In the genomic region with DNA sequence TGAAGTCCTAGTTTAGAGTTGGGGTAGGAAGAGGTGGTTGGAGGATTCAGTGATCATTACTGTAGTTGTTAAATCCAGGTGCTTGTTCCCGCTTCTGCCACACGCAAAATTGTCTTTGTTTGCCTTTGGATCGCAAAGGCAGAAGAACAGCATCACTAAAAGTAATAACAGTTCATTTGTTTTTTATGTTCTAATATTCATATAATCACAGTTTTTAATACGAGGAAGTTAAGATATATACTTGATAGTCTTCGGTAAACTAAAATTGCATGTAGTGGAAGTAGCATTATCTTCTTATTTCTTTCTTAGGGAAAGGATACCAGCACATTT, we compare ENCODE assay signal across 8 cellular contexts.
DNase-seq lines count a peak whose midpoint lies in the region; TF ChIP-seq lines count a peak whose summit lies in the region.

No MANE protein-coding gene starts in this region.

- peaks cover 67% of the 10 kb centered on the region for H3K79me2 ChIP-seq in Loucy (ENCODE audit: insufficient read depth, low read length)

- H3F3A ChIP-seq in Loucy (ENCODE audit: low read depth): no peaks in the 10 kb centered on the region

- TF ChIP-seq CTCF in Loucy (conservative IDR thresholded peaks at IDR 0.05; ENCODE audit: low read length): no peak

- H3K36me3 ChIP-seq in Loucy (ENCODE audit: insufficient read depth, low read length): no peaks in the 10 kb centered on the region
- no peaks in the 10 kb centered on the region for H3K36me3 ChIP-seq in duodenal mucosa (ENCODE audit: control insufficient read depth in 1 of 2, insufficient read depth in 2 of 2, low read length in 2 of 2)
- H3K36me3 ChIP-seq in neuron (ENCODE audit: insufficient read depth, low read length): no peaks in the 10 kb centered on the region

- H3K27me3 ChIP-seq in Loucy (ENCODE audit: insufficient read depth, low read length, poor library complexity, severe bottlenecking) (no peaks in the 10 kb centered on the region), duodenal mucosa (ENCODE audit: control insufficient read depth in 1 of 2, insufficient read depth in 2 of 2, low read length in 2 of 2) (no peaks in the 10 kb centered on the region), neuron (ENCODE audit: insufficient read depth, low read length) (no peaks in the 10 kb centered on the region)

- H3K4me2 ChIP-seq in Loucy (ENCODE audit: low read depth, low read length, poor library complexity, severe bottlenecking): peak overlapping the region; percentile 89

- peaks cover 36% of the 10 kb centered on the region for H3K4me1 ChIP-seq in Loucy (ENCODE audit: insufficient read depth, low read length, poor library complexity, severe bottlenecking)
- H3K4me1 ChIP-seq in duodenal mucosa (ENCODE audit: control insufficient read depth in 1 of 2, insufficient read depth in 2 of 2, low read length in 2 of 2): peaks cover 24 to 33% of the 10 kb centered on the region in 2 donors
- peaks cover 20% of the 10 kb centered on the region for H3K4me1 ChIP-seq in neuron (ENCODE audit: insufficient read depth, low read length)

- DNase-seq in DMS53 treated with DMSO at 0.1 percent for 48 hours (lab: John Stamatoyannopoulos, UW; ENCODE audit: unreplicated experiment) (peak; percentile 83), DMS53 (lab: John Stamatoyannopoulos, UW) (no peak), NCI-H345 (lab: John Stamatoyannopoulos, UW) (no peak), cerebellar nuclear complex (lab: John Stamatoyannopoulos, UW) (no peak)
- DNase-seq in stimulated activated CD4-positive, alpha-beta T cell treated with anti-CD3 and anti-CD28 coated beads, Interleukin-12 subunit alpha, Interleukin-12 subunit beta, amount 100 ng/mL, for 4 hours: no peak

- peak overlapping the region; percentile 37 for H3K27ac ChIP-seq in duodenal mucosa (ENCODE audit: low read depth, low read length)

- H3K9ac ChIP-seq in Loucy (ENCODE audit: low read depth, low read length, poor library complexity, severe bottlenecking) (peak overlapping the region; percentile 87), duodenal mucosa (ENCODE audit: low read depth in 1 of 2, low read length in 2 of 2) (peak overlapping the region; percentile 85 to 90)

- H2AFZ ChIP-seq in Loucy (ENCODE audit: low read length) (peak overlapping the region; percentile 89), neuron (ENCODE audit: low read depth, low read length) (peak overlapping the region; percentile 66)

- H3K9me3 ChIP-seq in Loucy (ENCODE audit: insufficient read depth, low read depth, low read length): no peaks in the 10 kb centered on the region
- H3K9me3 ChIP-seq in duodenal mucosa (ENCODE audit: control insufficient read depth in 1 of 2, low read length in 2 of 2): no peaks in the 10 kb centered on the region
- no peaks in the 10 kb centered on the region for H3K9me3 ChIP-seq in neuron (ENCODE audit: low read length)

- H3K4me3 ChIP-seq in Loucy (ENCODE audit: low read length, poor library complexity, severe bottlenecking) (peak overlapping the region; percentile 92), duodenal mucosa (ENCODE audit: low read depth in 1 of 2, low read length in 2 of 2) (peak overlapping the region; percentile 87 to 91), neuron (ENCODE audit: low read length) (peak overlapping the region; percentile 82)

- H3K9me2 ChIP-seq in Loucy (replicated peaks; ENCODE audit: low read depth, low read length): no peaks in the 10 kb centered on the region

- peaks cover 27% of the 10 kb centered on the region for H4K20me1 ChIP-seq in Loucy (ENCODE audit: insufficient read depth, low read length, poor library complexity, severe bottlenecking)
